23 cellular contexts compared by ENCODE assay signal in genomic region chr10:25157650-25158049, GRCh38. TPM values are rescaled to one million over a fixed set of nuclear protein-coding genes. Genes with fewer than 3 reads are reported as not detected.
DNase-seq lines count a peak whose midpoint lies in the region; FAIRE-seq and TF ChIP-seq lines count a peak whose summit lies in the region.
"Had no signal": no experiment of that assay in that cellular context is flagged by ENCODE, and none has a peak within 500 bp of the region (broad histone marks: within the 10 kb centered on the region; RNA-seq: fewer than 3 reads in every experiment).

No MANE protein-coding gene starts in this region.

- no peak overlapping the region for H2BK5ac ChIP-seq in H1 (ENCODE audit: low read depth, low read length)

- H2AK5ac ChIP-seq in H1 (ENCODE audit: low read depth, low read length): no peak overlapping the region

- H3K9ac ChIP-seq in H1 (replicated peaks in 1 of 4; ENCODE audit: extremely low read depth in 1 of 4, low read depth in 3 of 4, low read length in 3 of 4): no peak overlapping the region

- no peak overlapping the region for H3K4ac ChIP-seq in H1 (replicated peaks; ENCODE audit: insufficient read length, low read depth, low read length)

- no peaks in the 10 kb centered on the region for H3K27me3 ChIP-seq in H1 (replicated peaks in 1 of 4; ENCODE audit: control insufficient read depth in 3 of 4, extremely low read depth in 1 of 4, insufficient read depth in 3 of 4, low read length in 3 of 4)

- no peak overlapping the region for H4K91ac ChIP-seq in H1 (replicated peaks; ENCODE audit: insufficient read length, low read length)

- no peak overlapping the region for H2BK20ac ChIP-seq in H1 (ENCODE audit: low read length)

- no peaks in the 10 kb centered on the region for H3K9me3 ChIP-seq in HEK293 (ENCODE audit: control insufficient read depth, insufficient read depth, low read depth, low read length)
- H3K9me3 ChIP-seq in H1 (ENCODE audit: insufficient read depth in 2 of 2, low read depth in 1 of 2, low read length in 1 of 2): no peaks in the 10 kb centered on the region

- peak; percentile 21 for DNase-seq in SK-MEL-5 (ENCODE audit: low read depth, low spot score)
- DNase-seq in H1 (ENCODE audit: low read depth in 1 of 2, low spot score in 2 of 2): no peak
- no peak for DNase-seq in NCI-H1694 treated with DMSO at 0.1 percent for 48 hours (lab: John Stamatoyannopoulos, UW)
- no peak for DNase-seq in C1 segment of cervical spinal cord (lab: John Stamatoyannopoulos, UW)
- no peak for DNase-seq in cerebellar nuclear complex (lab: John Stamatoyannopoulos, UW)
- DNase-seq in cerebellar cortex (ENCODE audit: low spot score): no peak
- DNase-seq: AML-193; Calu3; CD4-positive, alpha-beta memory T cell; DMS79 treated with DMSO at 0.1 percent for 48 hours; EL; GOT3; H9; HFFc6; KBM-7 had no signal

- in situ Hi-C loops in SK-MEL-5 (cut with HindIII; ENCODE audit: low pct_unique_long_range_greater_than_20kb, low sequenced_read_pairs): no loop called here

- no peaks in the 10 kb centered on the region for H3K79me1 ChIP-seq in H1 (ENCODE audit: low read depth, low read length)

- TF ChIP-seq CTCF in HEK293 (tag by site-specific recombination; IDR thresholded peaks at IDR 0.05) (no peak), H1 (IDR thresholded peaks at IDR 0.05; ENCODE audit: control extremely low read depth in 1 of 3, insufficient read depth in 1 of 3, low read depth in 1 of 3, low read length in 3 of 3) (no peak)

- no peak overlapping the region for H3K27ac ChIP-seq in HEK293 (ENCODE audit: extremely low read depth, low read depth, low read length)
- H3K27ac ChIP-seq in H1 (ENCODE audit: low read depth, low read length): no peak overlapping the region
- H3K27ac ChIP-seq: HL-60 had no signal

- H3K36me3 ChIP-seq in HEK293 (ENCODE audit: control insufficient read depth in 2 of 2, insufficient read depth in 1 of 2, low read length in 2 of 2): no peaks in the 10 kb centered on the region
- H3K36me3 ChIP-seq in H1 (ENCODE audit: control insufficient read depth in 2 of 4, insufficient read depth in 4 of 4, low read length in 3 of 4): no peaks in the 10 kb centered on the region

- no peaks in the 10 kb centered on the region for H4K20me1 ChIP-seq in H1 (replicated peaks in 1 of 2; ENCODE audit: control insufficient read depth in 1 of 2, insufficient read depth in 2 of 2, low read length in 2 of 2)

- CTCF ChIA-PET in HEK293 (lab: Yijun Ruan, JAX) (interaction anchor here (0.6 kb wide), 1 partner anchor 142 kb away, joined by 3 read pairs; the partner anchor contains the start of gene ENKUR), H1 (lab: Charles Lee; ENCODE audit: partially characterized antibody) (interaction anchor here (1.4 kb wide), 1 partner anchor 69 kb away, joined by 5 read pairs; no protein-coding TSS in a partner anchor)

- H2BK15ac ChIP-seq in H1 (ENCODE audit: low read length): no peak overlapping the region

- FAIRE-seq in H1 (lab: Jason Lieb, UNC): no peak
- FAIRE-seq: A204.1, GM12878, HepG2 had no signal

- no peak overlapping the region for H2AFZ ChIP-seq in H1 (ENCODE audit: low read length)

- H2BK120ac ChIP-seq in H1 (replicated peaks; ENCODE audit: low read depth, low read length): no peak overlapping the region

- H3K79me2 ChIP-seq in H1 (ENCODE audit: control insufficient read depth in 1 of 2, insufficient read depth in 2 of 2, low read length in 2 of 2): no peaks in the 10 kb centered on the region

- no peak overlapping the region for H3K23ac ChIP-seq in H1 (ENCODE audit: insufficient read length)

- TF ChIP-seq POLR2A in H1 (IDR thresholded peaks at IDR 0.05; ENCODE audit: control extremely low read depth in 1 of 2, low read depth in 2 of 2, low read length in 2 of 2): no peak

- POLR2A ChIA-PET in HEK293 (lab: Yijun Ruan, JAX): interaction anchor here (0.6 kb wide), 1 partner anchor 136 kb away, joined by 4 read pairs; no protein-coding TSS in a partner anchor
- POLR2A ChIA-PET in H1 (lab: Charles Lee; ENCODE audit: partially characterized antibody): no interaction called here

- TF ChIP-seq RAD21 in H1 (IDR thresholded peaks at IDR 0.05 in 1 of 2, conservative IDR thresholded peaks at IDR 0.05 in 1 of 2; ENCODE audit: low read depth in 2 of 2, low read length in 2 of 2): no peak

- WGBS in H1 (ENCODE audit: extremely low coverage in 1 of 2, insufficient coverage in 1 of 2, insufficient read length in 1 of 2, insufficient replicate concordance in 2 of 2, low coverage in 1 of 2, low lambda C conversion rate in 2 of 2, missing lambda C conversion rate in 1 of 2), 2 experiments: 83% methylated on average over 2 of the region's 3 CpGs; no CpG with 5 or more reads in 1 of the 2 experiments

- no peak overlapping the region for H4K8ac ChIP-seq in H1 (ENCODE audit: extremely low read depth, insufficient read depth, low read length)

- TF ChIP-seq EP300 in H1 (IDR thresholded peaks at IDR 0.05; ENCODE audit: borderline replicate concordance in 1 of 2, low read depth in 2 of 2, low read length in 2 of 2): no peak

- no peak overlapping the region for H3K4me3 ChIP-seq in HEK293 (ENCODE audit: low read depth, low read length)
- H3K4me3 ChIP-seq in H1 (ENCODE audit: extremely low read depth in 1 of 4, insufficient read depth in 2 of 4, low read depth in 3 of 4, low read length in 4 of 4): no peak overlapping the region
- H3K4me3 ChIP-seq: GM12878 had no signal

- no peak overlapping the region for H3K4me2 ChIP-seq in H1 (ENCODE audit: insufficient read depth in 1 of 2, low read depth in 2 of 2, low read length in 2 of 2)

- H3K18ac ChIP-seq in H1 (ENCODE audit: extremely low read depth, low read length): no peak overlapping the region

- no peak overlapping the region for H2BK12ac ChIP-seq in H1 (ENCODE audit: low read depth, low read length)

- H3K4me1 ChIP-seq in HEK293 (ENCODE audit: control insufficient read depth, insufficient read depth, low read length): no peaks in the 10 kb centered on the region
- H3K4me1 ChIP-seq in H1 (replicated peaks in 1 of 4; ENCODE audit: control insufficient read depth in 3 of 4, insufficient read depth in 4 of 4, low read length in 3 of 4): no peaks in the 10 kb centered on the region

- no peak overlapping the region for H4K5ac ChIP-seq in H1 (ENCODE audit: insufficient read length, low read depth, low read length)

- H3K23me2 ChIP-seq in H1 (ENCODE audit: low read depth, low read length): no peaks in the 10 kb centered on the region

- H3K14ac ChIP-seq in H1 (ENCODE audit: insufficient read length): no peak overlapping the region

- H3K56ac ChIP-seq in H1 (replicated peaks; ENCODE audit: insufficient read length, low read depth, low read length): no peak overlapping the region

TF ChIP-seq in HEK293, 187 proteins besides CTCF, POLR2A, EP300 and RAD21:
- no peak for TF ChIP-seq ZNF623 (tag by site-specific recombination; IDR thresholded peaks at IDR 0.05)
- TF ChIP-seq ZFHX2 (tag by site-specific recombination; conservative IDR thresholded peaks at IDR 0.05): peak; percentile 31; the same call in 1 of the 2 replicates
- no peak for TF ChIP-seq BCL11B (tag by site-specific recombination; IDR thresholded peaks at IDR 0.05; ENCODE audit: low read depth)
- TF ChIP-seq ZNF555 (tag by site-specific recombination; conservative IDR thresholded peaks at IDR 0.05): no peak

TF ChIP-seq in H1, 55 proteins besides CTCF, POLR2A, EP300 and RAD21:
- TF ChIP-seq TEAD4 (IDR thresholded peaks at IDR 0.05; ENCODE audit: low read depth, low read length) (no peak), RFX5 (IDR thresholded peaks at IDR 0.05; ENCODE audit: borderline replicate concordance, low read depth, low read length) (0 out of 2 replicates have a peak, but pooled peaks have one; percentile 29)

RNA-seq across cellular contexts. Expression of gene GPR158, which starts 17.2 kb away (rescaled TPM):
- 10.8 and 12.3 TPM in 2 replicates for total RNA-seq in SK-MEL-5 (2014; rRNA removed; shearing (Covaris generic))
- polyA plus RNA-seq in SK-MEL-5 (2015; cell fraction: cytosol; rRNA removed): 8.3 and 8.6 TPM in 2 replicates
- 9.5 and 9.7 TPM in 2 replicates for polyA plus RNA-seq in SK-MEL-5 (2015; cell fraction: nucleus; rRNA removed)
- 0.78 and 0.86 TPM in 2 replicates for total RNA-seq in H1 (2021; fragmentation: NEBNext Ultra II Directional; extraction: Animal tissue kit (Norgen Biotek cat#: 25700))
- 0.11 and 0.14 TPM in 2 replicates for polyA plus RNA-seq in H1 (2011; rRNA removed)
- polyA plus RNA-seq in H1 (2011; cell fraction: cytosol; rRNA removed): 0.19 TPM
- 0.30 TPM for polyA plus RNA-seq in H1 (2011; cell fraction: nucleus; rRNA removed)
- 0.16 to 0.20 TPM (median 0.18 TPM) in 4 replicates for polyA plus RNA-seq in H1 (2012, experiment 1 of 2)
- polyA plus RNA-seq in H1 (2012, experiment 2 of 2): 0.04 TPM
- polyA plus RNA-seq in H1 (2013, experiment 1 of 2): 0.30 TPM
- 0.26 TPM for polyA plus RNA-seq in H1 (2013, experiment 2 of 2)
- 0.60 and 0.68 TPM in 2 replicates for polyA minus RNA-seq in H1 (2011; rRNA and poly(A)+ RNA removed)
- 0.37 TPM for polyA minus RNA-seq in H1 (2011; cell fraction: cytosol; rRNA and poly(A)+ RNA removed)
- 2.1 TPM for polyA minus RNA-seq in H1 (2011; cell fraction: nucleus; rRNA and poly(A)+ RNA removed)
- total RNA-seq: Calu3; CD4-positive, alpha-beta memory T cell; G401; GM12878; HepG2; HFFc6 had no signal
- polyA plus RNA-seq: CD14-positive monocyte; CD4-positive, alpha-beta memory T cell; GM12878; HepG2; IgD-negative memory B cell had no signal
